Comparison of ENCODE assay signal across 1 cellular context in the genomic region with DNA sequence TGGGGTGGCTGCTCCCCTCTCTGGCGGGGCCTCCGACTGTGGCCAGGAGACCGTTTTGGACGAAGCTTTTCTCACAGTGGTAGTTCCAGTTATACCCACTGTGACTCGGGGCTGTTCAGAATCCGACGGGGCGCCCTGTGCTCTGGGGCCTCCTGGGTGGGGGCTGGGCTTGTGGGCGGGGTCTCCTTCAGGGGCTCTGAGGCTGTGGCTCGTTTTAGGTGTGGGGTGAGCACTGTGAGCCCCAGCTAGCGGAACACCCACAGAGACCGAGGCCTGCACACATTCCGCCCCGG.
TF ChIP-seq lines count a peak whose summit lies in the region.

No MANE protein-coding gene starts in this region.

TF ChIP-seq in GM12878, 131 proteins besides CTCF, POLR2A, EP300 and RAD21:
- 0 out of 2 replicates have a peak, but pooled peaks have one; percentile 24 for TF ChIP-seq PML (IDR thresholded peaks at IDR 0.05; ENCODE audit: low read length)
